In the genomic region with DNA sequence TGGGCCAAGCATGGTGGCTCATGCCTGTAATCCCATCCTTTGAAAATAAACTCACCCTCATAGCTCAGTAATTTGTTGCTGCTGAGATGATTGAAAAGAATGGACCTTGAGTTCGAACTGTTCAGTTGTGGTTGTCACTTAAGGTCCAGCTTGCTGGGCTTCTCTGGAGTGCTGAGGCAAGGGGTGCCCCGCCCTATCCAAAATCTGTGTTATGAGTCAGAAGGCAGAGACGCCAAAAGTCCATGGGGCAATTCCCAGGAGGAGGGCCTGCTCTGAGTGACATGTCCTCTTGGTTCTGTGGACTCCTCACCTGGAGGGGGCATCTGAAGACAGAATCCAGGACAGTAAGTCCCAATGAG, we compare ENCODE assay signal across 10 cellular contexts.
DNase-seq lines count a peak whose midpoint lies in the region; ATAC-seq and TF ChIP-seq lines count a peak whose summit lies in the region.
"Had no signal": no experiment of that assay in that cellular context is flagged by ENCODE, and none has a peak within 500 bp of the region (broad histone marks: within the 10 kb centered on the region; RNA-seq: fewer than 3 reads in every experiment).

No MANE protein-coding gene starts in this region.

- H3K27ac ChIP-seq in foreskin keratinocyte = no peak overlapping the region
- H3K27ac ChIP-seq in gastrocnemius medialis = peak overlapping the region; percentile 3 to 55 (median 24)
- no peak overlapping the region for H3K27ac ChIP-seq in brain microvascular endothelial cell
- H3K27ac ChIP-seq: KMS-11 had no signal

- POLR2A ChIA-PET in GM10248 (lab: Yijun Ruan, JAX) = no interaction called here

- peak; percentile 74 for ATAC-seq in foreskin keratinocyte
- peak; percentile 79 to 85 for ATAC-seq in gastrocnemius medialis
- ATAC-seq in HG03565 (IDR thresholded peaks at IDR 0.05; ENCODE audit: unreplicated experiment) = no peak

- DNase-seq in GM03348 (ENCODE audit: low spot score) (peak; percentile 79), SK-MEL-5 (ENCODE audit: low read depth, low spot score) (peak; percentile 5), foreskin keratinocyte (peak in 1 of 2 donors; percentile 55), gastrocnemius medialis (peak; percentile 60 to 76), brain microvascular endothelial cell (no peak), GM10248 (ENCODE audit: extremely low spot score) (no peak)
- no peak for DNase-seq in activated T-helper 1 cell treated with anti-CD3 and anti-CD28 coated beads, Interleukin-12 subunit alpha, Interleukin-12 subunit beta, Interleukin-2, Interleukin-4 antibody, amounts not matched to agents 30 ng/mL and 10 ng/mL and 1 ng/mL, durations not matched to agents 14 hours and 24 hours and 36 hours (ENCODE audit: low spot score)
- DNase-seq: activated naive CD8-positive, alpha-beta T cell treated with anti-CD3 and anti-CD28 coated beads for 36 hours had no signal

- H3K4me1 ChIP-seq in foreskin keratinocyte (peaks cover 11% of the 10 kb centered on the region), gastrocnemius medialis (peaks cover 0 to 13% of the 10 kb centered on the region in 2 donors)

- peaks cover 6% of the 10 kb centered on the region for H3K4me1 Mint-ChIP-seq in activated T-helper 1 cell treated with anti-CD3 and anti-CD28 coated beads, Interleukin-12 subunit alpha, Interleukin-12 subunit beta, Interleukin-2, Interleukin-4 antibody, amounts not matched to agents 30 ng/mL and 10 ng/mL and 1 ng/mL, durations not matched to agents 14 hours and 24 hours and 36 hours (ENCODE audit: low read depth)

- CTCF ChIA-PET in GM10248 (lab: Yijun Ruan, JAX) = interaction anchor here (1.1 to 1.5 kb wide), 2 partner anchors 27 to 78 kb away, joined by 4 read pairs; no protein-coding TSS in a partner anchor

- H3K4me3 Mint-ChIP-seq in activated T-helper 1 cell treated with anti-CD3 and anti-CD28 coated beads, Interleukin-12 subunit alpha, Interleukin-12 subunit beta, Interleukin-2, Interleukin-4 antibody, amounts not matched to agents 30 ng/mL and 10 ng/mL and 1 ng/mL, durations not matched to agents 14 hours and 24 hours and 36 hours = no peak overlapping the region
- H3K4me3 Mint-ChIP-seq: activated naive CD8-positive, alpha-beta T cell treated with anti-CD3 and anti-CD28 coated beads for 36 hours had no signal

- H3K36me3 ChIP-seq in gastrocnemius medialis (no peaks in the 10 kb centered on the region), brain microvascular endothelial cell (replicated peaks) (no peaks in the 10 kb centered on the region)

- no peaks in the 10 kb centered on the region for H3K36me3 Mint-ChIP-seq in activated T-helper 1 cell treated with anti-CD3 and anti-CD28 coated beads, Interleukin-12 subunit alpha, Interleukin-12 subunit beta, Interleukin-2, Interleukin-4 antibody, amounts not matched to agents 30 ng/mL and 10 ng/mL and 1 ng/mL, durations not matched to agents 14 hours and 24 hours and 36 hours (ENCODE audit: low read depth)
- H3K36me3 Mint-ChIP-seq: activated naive CD8-positive, alpha-beta T cell treated with anti-CD3 and anti-CD28 coated beads for 36 hours had no signal

- TF ChIP-seq CTCF in foreskin keratinocyte (conservative IDR thresholded peaks at IDR 0.05) (peak; percentile 18), gastrocnemius medialis (IDR thresholded peaks at IDR 0.05 in 4 of 5, conservative IDR thresholded peaks at IDR 0.05 in 1 of 5) (no peak), brain microvascular endothelial cell (IDR thresholded peaks at IDR 0.05; ENCODE audit: low read depth, low read length, missing control alignments) (no peak), GM10248 (IDR thresholded peaks at IDR 0.05; ENCODE audit: control extremely low read depth, extremely low read depth, low read depth, missing control alignments) (no peak)

- in situ Hi-C loops in SK-MEL-5 (cut with HindIII; ENCODE audit: low pct_unique_long_range_greater_than_20kb, low sequenced_read_pairs) = no loop called here
- in situ Hi-C loops in gastrocnemius medialis (cut with MboI; ENCODE audit: low sequenced_read_pairs in 4 of 4) = no loop called here
- in situ Hi-C loops in brain microvascular endothelial cell (cut with HindIII; ENCODE audit: low pct_ligation_motif_present, low sequenced_read_pairs) = no loop called here

- TF ChIP-seq POLR2A in gastrocnemius medialis (IDR thresholded peaks at IDR 0.05) = no peak

- H3K27me3 ChIP-seq in foreskin keratinocyte (no peaks in the 10 kb centered on the region), gastrocnemius medialis (no peaks in the 10 kb centered on the region), brain microvascular endothelial cell (replicated peaks) (no peaks in the 10 kb centered on the region)

- intact Hi-C loops in gastrocnemius medialis (cut with DNase I; ENCODE audit: low total_unique reads) = no loop called here
- intact Hi-C loops in activated T-helper 1 cell treated with anti-CD3 and anti-CD28 coated beads, Interleukin-12 subunit alpha, Interleukin-12 subunit beta, Interleukin-2, Interleukin-4 antibody, amounts not matched to agents 30 ng/mL and 10 ng/mL and 1 ng/mL, durations not matched to agents 14 hours and 24 hours and 36 hours (cut with micrococcal nuclease) = no loop called here

- H3K4me3 ChIP-seq in gastrocnemius medialis (no peak overlapping the region), brain microvascular endothelial cell (ENCODE audit: low read depth, low read length) (no peak overlapping the region)

- H3K9me3 Mint-ChIP-seq in activated T-helper 1 cell treated with anti-CD3 and anti-CD28 coated beads, Interleukin-12 subunit alpha, Interleukin-12 subunit beta, Interleukin-2, Interleukin-4 antibody, amounts not matched to agents 30 ng/mL and 10 ng/mL and 1 ng/mL, durations not matched to agents 14 hours and 24 hours and 36 hours = no peaks in the 10 kb centered on the region
- H3K9me3 Mint-ChIP-seq: activated naive CD8-positive, alpha-beta T cell treated with anti-CD3 and anti-CD28 coated beads for 36 hours had no signal

- no peak overlapping the region for H3K27ac Mint-ChIP-seq in activated T-helper 1 cell treated with anti-CD3 and anti-CD28 coated beads, Interleukin-12 subunit alpha, Interleukin-12 subunit beta, Interleukin-2, Interleukin-4 antibody, amounts not matched to agents 30 ng/mL and 10 ng/mL and 1 ng/mL, durations not matched to agents 14 hours and 24 hours and 36 hours
- H3K27ac Mint-ChIP-seq: activated naive CD8-positive, alpha-beta T cell treated with anti-CD3 and anti-CD28 coated beads for 36 hours had no signal

- no peaks in the 10 kb centered on the region for H3K9me3 ChIP-seq in gastrocnemius medialis

- H3K27me3 Mint-ChIP-seq in activated T-helper 1 cell treated with anti-CD3 and anti-CD28 coated beads, Interleukin-12 subunit alpha, Interleukin-12 subunit beta, Interleukin-2, Interleukin-4 antibody, amounts not matched to agents 30 ng/mL and 10 ng/mL and 1 ng/mL, durations not matched to agents 14 hours and 24 hours and 36 hours (ENCODE audit: insufficient read depth) = peaks cover 10% of the 10 kb centered on the region

Comparison
In these comparisons a context has a peak if more than half of its experiments do, and no peak if none do; other contexts are left out.
1. DNase-seq: peak in GM03348 (single experiment), SK-MEL-5 (single experiment) and gastrocnemius medialis (2 of 2); none in brain microvascular endothelial cell (single experiment), activated T-helper 1 cell treated with anti-CD3 and anti-CD28 coated beads, Interleukin-12 subunit alpha, Interleukin-12 subunit beta, Interleukin-2, Interleukin-4 antibody, amounts not matched to agents 30 ng/mL and 10 ng/mL and 1 ng/mL, durations not matched to agents 14 hours and 24 hours and 36 hours (single experiment) and GM10248 (single experiment).
2. H3K27ac ChIP-seq: peak in gastrocnemius medialis (4 of 4); none in foreskin keratinocyte (single experiment) and brain microvascular endothelial cell (single experiment).